ENCODE assay signal across 13 cellular contexts in genomic region chr4:68576272-68577100, GRCh38. TPM values are rescaled to one million over a fixed set of nuclear protein-coding genes. Genes with fewer than 3 reads are reported as not detected.
DNase-seq lines count a peak whose midpoint lies in the region; ATAC-seq and TF ChIP-seq lines count a peak whose summit lies in the region.
"Had no signal": no experiment of that assay in that cellular context is flagged by ENCODE, and none has a peak within 500 bp of the region (broad histone marks: within the 10 kb centered on the region; RNA-seq: fewer than 3 reads in every experiment).

Gene UGT2B17 (minus strand): TSS chr4:68576322. CDS start chr4:68568484, 7,838 bp downstream.

- H3K27ac Mint-ChIP-seq in activated T-helper 1 cell treated with anti-CD3 and anti-CD28 coated beads, Interleukin-12 subunit alpha, Interleukin-12 subunit beta, Interleukin-2, Interleukin-4 antibody, amounts not matched to agents 30 ng/mL and 10 ng/mL and 1 ng/mL, durations not matched to agents 14 hours and 24 hours and 36 hours, result no peak within 1 kb of the TSS

- peak; percentile 52 for DNase-seq in islet precursor cell
- no peak for DNase-seq in T-helper 2 cell
- no peak for DNase-seq in omental fat pad (ENCODE audit: low spot score)
- DNase-seq in effector CD8-positive, alpha-beta T cell (lab: John Stamatoyannopoulos, UW), result no peak
- DNase-seq in activated T-helper 1 cell treated with anti-CD3 and anti-CD28 coated beads, Interleukin-12 subunit alpha, Interleukin-12 subunit beta, Interleukin-2, Interleukin-4 antibody, amounts not matched to agents 30 ng/mL and 10 ng/mL and 1 ng/mL, durations not matched to agents 14 hours and 24 hours and 36 hours (ENCODE audit: low spot score), result no peak
- DNase-seq: activated effector memory CD4-positive, alpha-beta T cell treated with anti-CD3 and anti-CD28 coated beads, Interleukin-2, amount 50 U/mL, for 16 hours had no signal

- ATAC-seq in GM18511 (IDR thresholded peaks at IDR 0.05; ENCODE audit: unreplicated experiment), result peak; percentile 85
- peak; percentile 85 for ATAC-seq in GM21528 (IDR thresholded peaks at IDR 0.05; ENCODE audit: low FRiP score, unreplicated experiment)
- peak; percentile 81 for ATAC-seq in HG03135 (IDR thresholded peaks at IDR 0.05; ENCODE audit: unreplicated experiment)
- ATAC-seq in omental fat pad (ENCODE audit: low FRiP score), result no peak

- H3K9me3 Mint-ChIP-seq in activated T-helper 1 cell treated with anti-CD3 and anti-CD28 coated beads, Interleukin-12 subunit alpha, Interleukin-12 subunit beta, Interleukin-2, Interleukin-4 antibody, amounts not matched to agents 30 ng/mL and 10 ng/mL and 1 ng/mL, durations not matched to agents 14 hours and 24 hours and 36 hours, result no peaks in the 10 kb centered on the region

- TF ChIP-seq CTCF in omental fat pad (IDR thresholded peaks at IDR 0.05), result no peak

- H3K36me3 Mint-ChIP-seq in activated T-helper 1 cell treated with anti-CD3 and anti-CD28 coated beads, Interleukin-12 subunit alpha, Interleukin-12 subunit beta, Interleukin-2, Interleukin-4 antibody, amounts not matched to agents 30 ng/mL and 10 ng/mL and 1 ng/mL, durations not matched to agents 14 hours and 24 hours and 36 hours (ENCODE audit: low read depth), result no peaks in the 10 kb centered on the region

- H3K4me3 Mint-ChIP-seq in activated T-helper 1 cell treated with anti-CD3 and anti-CD28 coated beads, Interleukin-12 subunit alpha, Interleukin-12 subunit beta, Interleukin-2, Interleukin-4 antibody, amounts not matched to agents 30 ng/mL and 10 ng/mL and 1 ng/mL, durations not matched to agents 14 hours and 24 hours and 36 hours, result no peak within 1 kb of the TSS
- H3K4me3 Mint-ChIP-seq: central memory CD8-positive, alpha-beta T cell had no signal

- H3K4me1 Mint-ChIP-seq in activated T-helper 1 cell treated with anti-CD3 and anti-CD28 coated beads, Interleukin-12 subunit alpha, Interleukin-12 subunit beta, Interleukin-2, Interleukin-4 antibody, amounts not matched to agents 30 ng/mL and 10 ng/mL and 1 ng/mL, durations not matched to agents 14 hours and 24 hours and 36 hours (ENCODE audit: low read depth), result no peaks in the 10 kb centered on the region
- H3K4me1 Mint-ChIP-seq: central memory CD8-positive, alpha-beta T cell had no signal

- no peaks in the 10 kb centered on the region for H3K27me3 Mint-ChIP-seq in activated T-helper 1 cell treated with anti-CD3 and anti-CD28 coated beads, Interleukin-12 subunit alpha, Interleukin-12 subunit beta, Interleukin-2, Interleukin-4 antibody, amounts not matched to agents 30 ng/mL and 10 ng/mL and 1 ng/mL, durations not matched to agents 14 hours and 24 hours and 36 hours (ENCODE audit: insufficient read depth)

- intact Hi-C loops in activated T-helper 1 cell treated with anti-CD3 and anti-CD28 coated beads, Interleukin-12 subunit alpha, Interleukin-12 subunit beta, Interleukin-2, Interleukin-4 antibody, amounts not matched to agents 30 ng/mL and 10 ng/mL and 1 ng/mL, durations not matched to agents 14 hours and 24 hours and 36 hours (cut with micrococcal nuclease), result no loop called here

RNA-seq across cellular contexts. Expression of gene UGT2B17, which starts in this region (rescaled TPM):
- not detected for total RNA-seq in omental fat pad
- total RNA-seq in activated T-helper 1 cell treated with anti-CD3 and anti-CD28 coated beads, Interleukin-12 subunit alpha, Interleukin-12 subunit beta, Interleukin-2, Interleukin-4 antibody, amounts not matched to agents 30 ng/mL and 10 ng/mL and 1 ng/mL, durations not matched to agents 14 hours and 24 hours and 36 hours, result not detected in 2 replicates
- total RNA-seq: fibroblast of villous mesenchyme, osteocyte, temporal lobe had no signal
